18 cellular contexts compared by ENCODE assay signal in the genomic region with DNA sequence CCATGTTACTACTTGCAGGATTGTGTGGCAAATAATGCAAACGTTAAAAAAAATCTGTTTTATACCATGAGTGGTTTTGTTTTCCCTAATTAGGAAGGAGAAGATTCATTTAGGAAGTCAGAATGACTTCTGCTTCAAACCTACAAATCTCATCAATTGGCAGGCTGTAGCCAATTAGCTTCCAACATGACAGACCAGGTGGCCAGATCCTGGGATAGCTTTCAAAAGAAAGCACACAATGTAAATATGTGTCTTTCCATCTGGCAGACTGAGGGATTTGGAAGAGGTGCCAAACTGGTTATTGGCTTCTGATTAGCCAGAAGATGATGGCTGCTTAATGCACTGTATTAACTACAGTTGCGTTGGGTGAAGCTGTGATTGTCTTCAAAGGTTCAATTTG.
A peak's percentile ranks its signal among the peaks of the same experiment; 100 is the strongest.
DNase-seq lines count a peak whose midpoint lies in the region; ATAC-seq and TF ChIP-seq lines count a peak whose summit lies in the region.
"Had no signal": no experiment of that assay in that cellular context is flagged by ENCODE, and none has a peak within 500 bp of the region (broad histone marks: within the 10 kb centered on the region; RNA-seq: fewer than 3 reads in every experiment).

No MANE protein-coding gene starts in this region.

- H3K27me3 ChIP-seq in mesendoderm (ENCODE audit: insufficient read depth, low read length, poor library complexity): no peaks in the 10 kb centered on the region
- no peaks in the 10 kb centered on the region for H3K27me3 ChIP-seq in gastroesophageal sphincter
- H3K27me3 ChIP-seq: uterus had no signal

- no peaks in the 10 kb centered on the region for H3K79me1 ChIP-seq in mesendoderm (ENCODE audit: low read length)

- no CpG with 5 or more reads among the region's 2 CpGs for WGBS in mesendoderm (ENCODE audit: extremely low coverage, insufficient coverage, low lambda C conversion rate)
- 70 to 78% methylated on average over 2 of the region's 2 CpGs for WGBS in gastroesophageal sphincter (ENCODE audit: low coverage in 1 of 2), 2 donors

- H3K9ac ChIP-seq in mesendoderm (ENCODE audit: low read length): no peak overlapping the region

- H3K4me2 ChIP-seq in mesendoderm (ENCODE audit: low read length): no peak overlapping the region

- no peaks in the 10 kb centered on the region for H3K79me2 ChIP-seq in mesendoderm (ENCODE audit: control insufficient read depth, insufficient read depth, low read length)

- no peak overlapping the region for H3K18ac ChIP-seq in mesendoderm (ENCODE audit: low read length)

- no peak overlapping the region for H2BK5ac ChIP-seq in mesendoderm (ENCODE audit: low read length)

- no peak overlapping the region for H4K8ac ChIP-seq in mesendoderm (ENCODE audit: low read depth, low read length)

- H3K56ac ChIP-seq in mesendoderm (ENCODE audit: low read length): no peak overlapping the region

- no peak overlapping the region for H2BK15ac ChIP-seq in mesendoderm (replicated peaks; ENCODE audit: low read depth)

- H3K9me3 ChIP-seq in gastroesophageal sphincter: no peaks in the 10 kb centered on the region
- H3K9me3 ChIP-seq: Caco-2, uterus had no signal

- no peaks in the 10 kb centered on the region for H3K36me3 ChIP-seq in mesendoderm (ENCODE audit: control insufficient read depth, insufficient read depth, low read length)
- H3K36me3 ChIP-seq in gastroesophageal sphincter: no peaks in the 10 kb centered on the region
- H3K36me3 ChIP-seq: uterus had no signal

- no peak overlapping the region for H2BK120ac ChIP-seq in mesendoderm (ENCODE audit: low read depth, low read length)

- H3K27ac ChIP-seq in mesendoderm (ENCODE audit: low read depth, low read length) (no peak overlapping the region), gastroesophageal sphincter (no peak overlapping the region)
- H3K27ac ChIP-seq: uterus had no signal

- no peak overlapping the region for H2AK5ac ChIP-seq in mesendoderm (ENCODE audit: low read length)

- ATAC-seq in GM18498 (IDR thresholded peaks at IDR 0.05; ENCODE audit: unreplicated experiment) (no peak), gastroesophageal sphincter (no peak)
- ATAC-seq: activated CD8-positive, alpha-beta T cell treated with anti-CD3 and anti-CD28 coated beads, Interleukin-2, amount 10 ng/mL, durations not matched to agents 7 days and 5 days; activated naive CD4-positive, alpha-beta T cell treated with anti-CD3 and anti-CD28 coated beads, Interleukin-2, amount 50 U/mL, for 72 hours; GM12878; T-helper 17 cell had no signal

- no peak overlapping the region for H3K4me3 ChIP-seq in mesendoderm (ENCODE audit: low read length)
- H3K4me3 ChIP-seq in gastroesophageal sphincter: no peak overlapping the region
- H3K4me3 ChIP-seq: GM12878, uterus had no signal

- TF ChIP-seq CTCF in gastroesophageal sphincter (IDR thresholded peaks at IDR 0.05): no peak

- no peak for TF ChIP-seq EP300 in gastroesophageal sphincter (IDR thresholded peaks at IDR 0.05)

- H3K23ac ChIP-seq in mesendoderm (ENCODE audit: low read length): no peak overlapping the region

- peaks cover 6% of the 10 kb centered on the region for H3K4me1 ChIP-seq in mesendoderm (ENCODE audit: control insufficient read depth, low read depth, low read length)
- no peaks in the 10 kb centered on the region for H3K4me1 ChIP-seq in gastroesophageal sphincter
- H3K4me1 ChIP-seq: uterus had no signal

- no peak for TF ChIP-seq POLR2A in gastroesophageal sphincter (IDR thresholded peaks at IDR 0.05)

- no peak overlapping the region for H3K4ac ChIP-seq in mesendoderm (ENCODE audit: low read depth, low read length)

- DNase-seq in DMS53 (lab: John Stamatoyannopoulos, UW) (peak; percentile 62), NCI-H1105 treated with DMSO at 0.1 percent for 48 hours (lab: John Stamatoyannopoulos, UW) (peak; percentile 69), NCI-H82 treated with DMSO at 0.1 percent for 48 hours (lab: John Stamatoyannopoulos, UW; ENCODE audit: unreplicated experiment) (peak; percentile 71), mesendoderm (peak; percentile 69), SW 1271 (lab: John Stamatoyannopoulos, UW) (no peak)
- DNase-seq: activated CD8-positive, alpha-beta T cell treated with anti-CD3 and anti-CD28 coated beads, Interleukin-2, amount 10 ng/mL, durations not matched to agents 7 days and 5 days; activated T-cell treated with anti-CD3 and anti-CD28 coated beads, Interleukin-2, amount 50 U/mL, for 48 hours; AML-193; GF-D8; hypothalamus; posterior cingulate gyrus; T-helper 17 cell; uterus had no signal

- no peak overlapping the region for H4K5ac ChIP-seq in mesendoderm (ENCODE audit: low read length)

Comparison
In these comparisons a context has a peak if more than half of its experiments do, and no peak if none do; other contexts are left out.
1. DNase-seq: peak in DMS53 (single experiment), NCI-H1105 treated with DMSO at 0.1 percent for 48 hours (single experiment), NCI-H82 treated with DMSO at 0.1 percent for 48 hours (single experiment) and mesendoderm (single experiment); none in SW 1271 (0 of 2).